In genomic region chr1:185956881-185957280, GRCh38 we compare ENCODE assay signal across 19 cellular contexts.
"Had no signal": no experiment of that assay in that cellular context is flagged by ENCODE, and none has a peak within 500 bp of the region (broad histone marks: within the 10 kb centered on the region; RNA-seq: fewer than 3 reads in every experiment).

No MANE protein-coding gene starts in this region.

- H3K4me1 ChIP-seq: right lobe of liver, testis, uterus had no signal

- H3K27ac ChIP-seq: testis, uterus had no signal

- H3K9me3 ChIP-seq: mucosa of descending colon, right lobe of liver, testis, uterus had no signal

- DNase-seq: activated CD4-positive, alpha-beta memory T cell treated with anti-CD3 and anti-CD28 coated beads, Interleukin-2, amount 10 ng/mL, durations not matched to agents 7 days and 5 days; activated CD4-positive, alpha-beta T cell treated with anti-CD3 and anti-CD28 coated beads, Interleukin-2, amount 10 ng/mL, durations not matched to agents 24 days and 14 days; activated effector memory CD4-positive, alpha-beta T cell treated with anti-CD3 and anti-CD28 coated beads, Interleukin-2, amount 50 U/mL, for 16 hours; activated naive CD4-positive, alpha-beta T cell treated with anti-CD3 and anti-CD28 coated beads, Interleukin-2, amount 10 ng/mL, durations not matched to agents 7 days and 5 days; activated naive CD8-positive, alpha-beta T cell treated with anti-CD3 and anti-CD28 coated beads, Interleukin-2, amount 50 U/mL, for 24 hours; activated T-cell treated with anti-CD3 and anti-CD28 coated beads, Interleukin-2, amount 50 U/mL, for 72 hours; caudate nucleus; dermis blood vessel endothelial cell; effector CD8-positive, alpha-beta T cell; hippocampal formation; mucosa of descending colon; nephron progenitor cell; nucleus accumbens; right lobe of liver; stimulated activated CD4-positive, alpha-beta T cell treated with anti-CD3 and anti-CD28 coated beads, Interleukin-2, amount 100 ng/mL, for 24 hours; testis; uterus had no signal

- H3K27me3 ChIP-seq: right lobe of liver, testis, uterus had no signal

- ATAC-seq: activated naive CD8-positive, alpha-beta T cell treated with anti-CD3 and anti-CD28 coated beads, Interleukin-2, amount 50 U/mL, for 24 hours; activated T-cell treated with anti-CD3 and anti-CD28 coated beads, Interleukin-2, amount 50 U/mL, for 72 hours; mucosa of descending colon; right lobe of liver; stimulated activated memory B cell treated with anti-CD40 and anti-IgM and Interleukin-4, amounts not matched to agents 10 μg/mL and 1 μg/mL and 100 μg/mL, for 72 hours had no signal

- H3K4me3 ChIP-seq: mucosa of descending colon, right lobe of liver, skin epidermis, testis, uterus had no signal

- H3K36me3 ChIP-seq: right lobe of liver, uterus had no signal
